ENCODE assay signal across 11 cellular contexts in the genomic region with DNA sequence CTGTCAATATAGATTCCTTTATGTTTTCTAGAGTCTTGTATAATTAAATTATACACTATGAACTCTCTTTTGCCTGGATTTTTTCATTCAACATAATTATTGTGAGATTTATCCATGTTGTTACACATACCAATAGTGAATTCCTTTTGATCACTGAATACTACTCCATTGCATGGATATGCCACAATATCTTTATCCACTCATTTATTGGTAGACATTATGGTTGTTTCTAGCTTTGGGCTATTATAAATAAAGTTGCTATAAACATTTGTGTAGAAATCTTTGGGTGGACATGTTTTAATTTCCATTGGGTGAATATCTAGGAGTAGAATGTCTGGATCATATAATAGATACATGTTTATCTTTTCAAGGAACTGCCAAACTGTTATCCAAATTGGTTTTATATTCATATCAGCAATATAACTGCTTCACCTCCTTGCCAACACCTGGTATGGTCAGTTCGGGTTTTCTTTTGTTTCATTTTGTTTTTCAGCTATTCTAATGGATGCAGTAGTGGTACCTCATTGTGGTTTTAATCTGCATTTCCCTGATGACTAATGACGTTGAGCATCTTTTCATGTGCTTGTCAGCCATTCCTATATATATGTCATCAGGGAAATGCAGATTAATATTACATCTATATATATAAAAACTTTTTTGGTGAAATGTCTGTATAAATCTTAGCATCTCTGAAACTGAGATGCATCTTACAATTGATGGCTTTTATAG.
"Had no signal": no experiment of that assay in that cellular context is flagged by ENCODE, and none has a peak within 500 bp of the region (broad histone marks: within the 10 kb centered on the region; RNA-seq: fewer than 3 reads in every experiment).

No MANE protein-coding gene starts in this region.

- H3K27ac ChIP-seq: foreskin keratinocyte, stomach, thoracic aorta had no signal

- H3K9me3 ChIP-seq: stomach, thoracic aorta had no signal

- H3K4me1 ChIP-seq: foreskin keratinocyte, stomach had no signal

- H3K27me3 Mint-ChIP-seq: activated CD8-positive, alpha-beta T cell treated with anti-CD3 and anti-CD28 coated beads for 36 hours had no signal

- H3K4me1 Mint-ChIP-seq: neural crest cell had no signal

- H3K4me3 Mint-ChIP-seq: activated CD8-positive, alpha-beta T cell treated with anti-CD3 and anti-CD28 coated beads for 36 hours; neural crest cell had no signal

- DNase-seq: activated CD8-positive, alpha-beta memory T cell treated with anti-CD3 and anti-CD28 coated beads, Interleukin-2, amount 50 U/mL, for 4 hours; activated CD8-positive, alpha-beta T cell treated with anti-CD3 and anti-CD28 coated beads for 36 hours; anterior cingulate cortex; foreskin keratinocyte; stimulated activated CD4-positive, alpha-beta T cell treated with anti-CD3 and anti-CD28 coated beads, Interleukin-4, amount 100 ng/mL, for 1 hour; stimulated activated CD8-positive, alpha-beta memory T cell treated with anti-CD3 and anti-CD28 coated beads, Interleukin-4, amount 100 ng/mL, for 48 hours; stomach had no signal

- H3K27me3 ChIP-seq: stomach had no signal

- H3K9me3 Mint-ChIP-seq: activated CD8-positive, alpha-beta T cell treated with anti-CD3 and anti-CD28 coated beads for 36 hours; activated naive CD4-positive, alpha-beta T cell treated with anti-CD3 and anti-CD28 coated beads, Interleukin-2, amount 50 U/mL, for 72 hours; neural crest cell had no signal

- ATAC-seq: activated CD8-positive, alpha-beta T cell treated with anti-CD3 and anti-CD28 coated beads for 36 hours; activated naive CD4-positive, alpha-beta T cell treated with anti-CD3 and anti-CD28 coated beads, Interleukin-2, amount 50 U/mL, for 72 hours; foreskin keratinocyte; left lobe of liver had no signal

- H3K36me3 ChIP-seq: stomach, thoracic aorta had no signal

- H3K4me3 ChIP-seq: stomach, thoracic aorta had no signal
